1 cellular context compared by ENCODE assay signal in the genomic region with DNA sequence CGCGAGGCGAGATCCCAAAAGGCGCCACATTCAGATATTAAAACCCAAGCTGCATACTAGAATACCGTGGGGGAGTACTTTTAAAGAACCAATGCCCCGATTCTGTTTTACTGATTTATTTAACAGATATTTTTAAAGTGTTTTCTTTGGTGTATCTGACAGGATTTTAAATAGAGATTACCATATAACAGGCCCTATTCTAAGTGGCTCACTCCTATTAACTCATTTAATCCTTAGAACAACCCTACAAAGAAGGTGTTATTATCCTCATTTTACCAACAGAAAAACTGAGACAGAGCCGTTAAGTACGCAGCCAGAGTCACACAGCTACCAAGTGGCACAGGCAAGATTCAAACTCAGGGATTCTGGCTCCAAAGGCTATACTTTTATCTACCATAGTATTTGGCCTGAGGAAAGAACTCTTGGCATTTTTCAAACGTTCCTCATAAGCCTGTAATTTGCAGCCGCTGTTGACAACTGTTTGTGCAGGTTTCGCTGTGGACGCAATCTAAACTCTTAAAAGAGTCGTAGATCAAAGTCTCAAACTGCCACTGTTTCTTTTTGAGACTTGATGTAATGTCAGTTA.
TF ChIP-seq lines count a peak whose summit lies in the region.

No MANE protein-coding gene starts in this region.

TF ChIP-seq in K562, 482 proteins besides CTCF, POLR2A, EP300 and RAD21 (continued from another document and continues in another):
- TF ChIP-seq, protein P1, sequence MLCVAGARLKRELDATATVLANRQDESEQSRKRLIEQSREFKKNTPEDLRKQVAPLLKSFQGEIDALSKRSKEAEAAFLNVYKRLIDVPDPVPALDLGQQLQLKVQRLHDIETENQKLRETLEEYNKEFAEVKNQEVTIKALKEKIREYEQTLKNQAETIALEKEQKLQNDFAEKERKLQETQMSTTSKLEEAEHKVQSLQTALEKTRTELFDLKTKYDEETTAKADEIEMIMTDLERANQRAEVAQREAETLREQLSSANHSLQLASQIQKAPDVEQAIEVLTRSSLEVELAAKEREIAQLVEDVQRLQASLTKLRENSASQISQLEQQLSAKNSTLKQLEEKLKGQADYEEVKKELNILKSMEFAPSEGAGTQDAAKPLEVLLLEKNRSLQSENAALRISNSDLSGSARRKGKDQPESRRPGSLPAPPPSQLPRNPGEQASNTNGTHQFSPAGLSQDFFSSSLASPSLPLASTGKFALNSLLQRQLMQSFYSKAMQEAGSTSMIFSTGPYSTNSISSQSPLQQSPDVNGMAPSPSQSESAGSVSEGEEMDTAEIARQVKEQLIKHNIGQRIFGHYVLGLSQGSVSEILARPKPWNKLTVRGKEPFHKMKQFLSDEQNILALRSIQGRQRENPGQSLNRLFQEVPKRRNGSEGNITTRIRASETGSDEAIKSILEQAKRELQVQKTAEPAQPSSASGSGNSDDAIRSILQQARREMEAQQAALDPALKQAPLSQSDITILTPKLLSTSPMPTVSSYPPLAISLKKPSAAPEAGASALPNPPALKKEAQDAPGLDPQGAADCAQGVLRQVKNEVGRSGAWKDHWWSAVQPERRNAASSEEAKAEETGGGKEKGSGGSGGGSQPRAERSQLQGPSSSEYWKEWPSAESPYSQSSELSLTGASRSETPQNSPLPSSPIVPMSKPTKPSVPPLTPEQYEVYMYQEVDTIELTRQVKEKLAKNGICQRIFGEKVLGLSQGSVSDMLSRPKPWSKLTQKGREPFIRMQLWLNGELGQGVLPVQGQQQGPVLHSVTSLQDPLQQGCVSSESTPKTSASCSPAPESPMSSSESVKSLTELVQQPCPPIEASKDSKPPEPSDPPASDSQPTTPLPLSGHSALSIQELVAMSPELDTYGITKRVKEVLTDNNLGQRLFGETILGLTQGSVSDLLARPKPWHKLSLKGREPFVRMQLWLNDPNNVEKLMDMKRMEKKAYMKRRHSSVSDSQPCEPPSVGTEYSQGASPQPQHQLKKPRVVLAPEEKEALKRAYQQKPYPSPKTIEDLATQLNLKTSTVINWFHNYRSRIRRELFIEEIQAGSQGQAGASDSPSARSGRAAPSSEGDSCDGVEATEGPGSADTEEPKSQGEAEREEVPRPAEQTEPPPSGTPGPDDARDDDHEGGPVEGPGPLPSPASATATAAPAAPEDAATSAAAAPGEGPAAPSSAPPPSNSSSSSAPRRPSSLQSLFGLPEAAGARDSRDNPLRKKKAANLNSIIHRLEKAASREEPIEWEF (CRISPR knock-in tag; IDR thresholded peaks at IDR 0.05): 0 out of 2 replicates have a peak, but pooled peaks have one; percentile 35
- TF ChIP-seq BRF1 (IDR thresholded peaks at IDR 0.05; ENCODE audit: borderline replicate concordance, extremely low read depth, insufficient read length) (no peak), ZNF586 (CRISPR knock-in tag; conservative IDR thresholded peaks at IDR 0.05) (no peak), ZNF699 (CRISPR knock-in tag; IDR thresholded peaks at IDR 0.05; ENCODE audit: insufficient replicate concordance) (no peak), SIN3A (IDR thresholded peaks at IDR 0.05; ENCODE audit: borderline replicate concordance in 2 of 2, control insufficient read depth in 1 of 2, low read depth in 2 of 2, low read length in 2 of 2) (no peak), HDAC3 (IDR thresholded peaks at IDR 0.05; ENCODE audit: borderline replicate concordance, partially characterized antibody) (peak; percentile 65), SP1 (CRISPR knock-in tag; IDR thresholded peaks at IDR 0.05) (no peak; the same call in 1 of the 2 replicates), ZBED1 (IDR thresholded peaks at IDR 0.05) (no peak), RUNX1 (IDR thresholded peaks at IDR 0.05; ENCODE audit: low read depth) (no peak), ZZZ3 (IDR thresholded peaks at IDR 0.05) (no peak), PML (IDR thresholded peaks at IDR 0.05; ENCODE audit: low read length) (no peak), RBM34 (IDR thresholded peaks at IDR 0.05; ENCODE audit: borderline replicate concordance, insufficient read depth, low read length) (no peak), NFATC3 (IDR thresholded peaks at IDR 0.05) (no peak)
- TF ChIP-seq, protein P2, sequence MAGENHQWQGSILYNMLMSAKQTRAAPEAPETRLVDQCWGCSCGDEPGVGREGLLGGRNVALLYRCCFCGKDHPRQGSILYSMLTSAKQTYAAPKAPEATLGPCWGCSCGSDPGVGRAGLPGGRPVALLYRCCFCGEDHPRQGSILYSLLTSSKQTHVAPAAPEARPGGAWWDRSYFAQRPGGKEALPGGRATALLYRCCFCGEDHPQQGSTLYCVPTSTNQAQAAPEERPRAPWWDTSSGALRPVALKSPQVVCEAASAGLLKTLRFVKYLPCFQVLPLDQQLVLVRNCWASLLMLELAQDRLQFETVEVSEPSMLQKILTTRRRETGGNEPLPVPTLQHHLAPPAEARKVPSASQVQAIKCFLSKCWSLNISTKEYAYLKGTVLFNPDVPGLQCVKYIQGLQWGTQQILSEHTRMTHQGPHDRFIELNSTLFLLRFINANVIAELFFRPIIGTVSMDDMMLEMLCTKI (IDR thresholded peaks at IDR 0.05; ENCODE audit: partially characterized antibody): no peak
- TF ChIP-seq, protein P3, sequence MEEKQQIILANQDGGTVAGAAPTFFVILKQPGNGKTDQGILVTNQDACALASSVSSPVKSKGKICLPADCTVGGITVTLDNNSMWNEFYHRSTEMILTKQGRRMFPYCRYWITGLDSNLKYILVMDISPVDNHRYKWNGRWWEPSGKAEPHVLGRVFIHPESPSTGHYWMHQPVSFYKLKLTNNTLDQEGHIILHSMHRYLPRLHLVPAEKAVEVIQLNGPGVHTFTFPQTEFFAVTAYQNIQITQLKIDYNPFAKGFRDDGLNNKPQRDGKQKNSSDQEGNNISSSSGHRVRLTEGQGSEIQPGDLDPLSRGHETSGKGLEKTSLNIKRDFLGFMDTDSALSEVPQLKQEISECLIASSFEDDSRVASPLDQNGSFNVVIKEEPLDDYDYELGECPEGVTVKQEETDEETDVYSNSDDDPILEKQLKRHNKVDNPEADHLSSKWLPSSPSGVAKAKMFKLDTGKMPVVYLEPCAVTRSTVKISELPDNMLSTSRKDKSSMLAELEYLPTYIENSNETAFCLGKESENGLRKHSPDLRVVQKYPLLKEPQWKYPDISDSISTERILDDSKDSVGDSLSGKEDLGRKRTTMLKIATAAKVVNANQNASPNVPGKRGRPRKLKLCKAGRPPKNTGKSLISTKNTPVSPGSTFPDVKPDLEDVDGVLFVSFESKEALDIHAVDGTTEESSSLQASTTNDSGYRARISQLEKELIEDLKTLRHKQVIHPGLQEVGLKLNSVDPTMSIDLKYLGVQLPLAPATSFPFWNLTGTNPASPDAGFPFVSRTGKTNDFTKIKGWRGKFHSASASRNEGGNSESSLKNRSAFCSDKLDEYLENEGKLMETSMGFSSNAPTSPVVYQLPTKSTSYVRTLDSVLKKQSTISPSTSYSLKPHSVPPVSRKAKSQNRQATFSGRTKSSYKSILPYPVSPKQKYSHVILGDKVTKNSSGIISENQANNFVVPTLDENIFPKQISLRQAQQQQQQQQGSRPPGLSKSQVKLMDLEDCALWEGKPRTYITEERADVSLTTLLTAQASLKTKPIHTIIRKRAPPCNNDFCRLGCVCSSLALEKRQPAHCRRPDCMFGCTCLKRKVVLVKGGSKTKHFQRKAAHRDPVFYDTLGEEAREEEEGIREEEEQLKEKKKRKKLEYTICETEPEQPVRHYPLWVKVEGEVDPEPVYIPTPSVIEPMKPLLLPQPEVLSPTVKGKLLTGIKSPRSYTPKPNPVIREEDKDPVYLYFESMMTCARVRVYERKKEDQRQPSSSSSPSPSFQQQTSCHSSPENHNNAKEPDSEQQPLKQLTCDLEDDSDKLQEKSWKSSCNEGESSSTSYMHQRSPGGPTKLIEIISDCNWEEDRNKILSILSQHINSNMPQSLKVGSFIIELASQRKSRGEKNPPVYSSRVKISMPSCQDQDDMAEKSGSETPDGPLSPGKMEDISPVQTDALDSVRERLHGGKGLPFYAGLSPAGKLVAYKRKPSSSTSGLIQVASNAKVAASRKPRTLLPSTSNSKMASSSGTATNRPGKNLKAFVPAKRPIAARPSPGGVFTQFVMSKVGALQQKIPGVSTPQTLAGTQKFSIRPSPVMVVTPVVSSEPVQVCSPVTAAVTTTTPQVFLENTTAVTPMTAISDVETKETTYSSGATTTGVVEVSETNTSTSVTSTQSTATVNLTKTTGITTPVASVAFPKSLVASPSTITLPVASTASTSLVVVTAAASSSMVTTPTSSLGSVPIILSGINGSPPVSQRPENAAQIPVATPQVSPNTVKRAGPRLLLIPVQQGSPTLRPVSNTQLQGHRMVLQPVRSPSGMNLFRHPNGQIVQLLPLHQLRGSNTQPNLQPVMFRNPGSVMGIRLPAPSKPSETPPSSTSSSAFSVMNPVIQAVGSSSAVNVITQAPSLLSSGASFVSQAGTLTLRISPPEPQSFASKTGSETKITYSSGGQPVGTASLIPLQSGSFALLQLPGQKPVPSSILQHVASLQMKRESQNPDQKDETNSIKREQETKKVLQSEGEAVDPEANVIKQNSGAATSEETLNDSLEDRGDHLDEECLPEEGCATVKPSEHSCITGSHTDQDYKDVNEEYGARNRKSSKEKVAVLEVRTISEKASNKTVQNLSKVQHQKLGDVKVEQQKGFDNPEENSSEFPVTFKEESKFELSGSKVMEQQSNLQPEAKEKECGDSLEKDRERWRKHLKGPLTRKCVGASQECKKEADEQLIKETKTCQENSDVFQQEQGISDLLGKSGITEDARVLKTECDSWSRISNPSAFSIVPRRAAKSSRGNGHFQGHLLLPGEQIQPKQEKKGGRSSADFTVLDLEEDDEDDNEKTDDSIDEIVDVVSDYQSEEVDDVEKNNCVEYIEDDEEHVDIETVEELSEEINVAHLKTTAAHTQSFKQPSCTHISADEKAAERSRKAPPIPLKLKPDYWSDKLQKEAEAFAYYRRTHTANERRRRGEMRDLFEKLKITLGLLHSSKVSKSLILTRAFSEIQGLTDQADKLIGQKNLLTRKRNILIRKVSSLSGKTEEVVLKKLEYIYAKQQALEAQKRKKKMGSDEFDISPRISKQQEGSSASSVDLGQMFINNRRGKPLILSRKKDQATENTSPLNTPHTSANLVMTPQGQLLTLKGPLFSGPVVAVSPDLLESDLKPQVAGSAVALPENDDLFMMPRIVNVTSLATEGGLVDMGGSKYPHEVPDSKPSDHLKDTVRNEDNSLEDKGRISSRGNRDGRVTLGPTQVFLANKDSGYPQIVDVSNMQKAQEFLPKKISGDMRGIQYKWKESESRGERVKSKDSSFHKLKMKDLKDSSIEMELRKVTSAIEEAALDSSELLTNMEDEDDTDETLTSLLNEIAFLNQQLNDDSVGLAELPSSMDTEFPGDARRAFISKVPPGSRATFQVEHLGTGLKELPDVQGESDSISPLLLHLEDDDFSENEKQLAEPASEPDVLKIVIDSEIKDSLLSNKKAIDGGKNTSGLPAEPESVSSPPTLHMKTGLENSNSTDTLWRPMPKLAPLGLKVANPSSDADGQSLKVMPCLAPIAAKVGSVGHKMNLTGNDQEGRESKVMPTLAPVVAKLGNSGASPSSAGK (IDR thresholded peaks at IDR 0.05): peak; percentile 59
- TF ChIP-seq, protein P4, sequence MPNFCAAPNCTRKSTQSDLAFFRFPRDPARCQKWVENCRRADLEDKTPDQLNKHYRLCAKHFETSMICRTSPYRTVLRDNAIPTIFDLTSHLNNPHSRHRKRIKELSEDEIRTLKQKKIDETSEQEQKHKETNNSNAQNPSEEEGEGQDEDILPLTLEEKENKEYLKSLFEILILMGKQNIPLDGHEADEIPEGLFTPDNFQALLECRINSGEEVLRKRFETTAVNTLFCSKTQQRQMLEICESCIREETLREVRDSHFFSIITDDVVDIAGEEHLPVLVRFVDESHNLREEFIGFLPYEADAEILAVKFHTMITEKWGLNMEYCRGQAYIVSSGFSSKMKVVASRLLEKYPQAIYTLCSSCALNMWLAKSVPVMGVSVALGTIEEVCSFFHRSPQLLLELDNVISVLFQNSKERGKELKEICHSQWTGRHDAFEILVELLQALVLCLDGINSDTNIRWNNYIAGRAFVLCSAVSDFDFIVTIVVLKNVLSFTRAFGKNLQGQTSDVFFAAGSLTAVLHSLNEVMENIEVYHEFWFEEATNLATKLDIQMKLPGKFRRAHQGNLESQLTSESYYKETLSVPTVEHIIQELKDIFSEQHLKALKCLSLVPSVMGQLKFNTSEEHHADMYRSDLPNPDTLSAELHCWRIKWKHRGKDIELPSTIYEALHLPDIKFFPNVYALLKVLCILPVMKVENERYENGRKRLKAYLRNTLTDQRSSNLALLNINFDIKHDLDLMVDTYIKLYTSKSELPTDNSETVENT (CRISPR knock-in tag; IDR thresholded peaks at IDR 0.05): no peak
- TF ChIP-seq, protein P5, sequence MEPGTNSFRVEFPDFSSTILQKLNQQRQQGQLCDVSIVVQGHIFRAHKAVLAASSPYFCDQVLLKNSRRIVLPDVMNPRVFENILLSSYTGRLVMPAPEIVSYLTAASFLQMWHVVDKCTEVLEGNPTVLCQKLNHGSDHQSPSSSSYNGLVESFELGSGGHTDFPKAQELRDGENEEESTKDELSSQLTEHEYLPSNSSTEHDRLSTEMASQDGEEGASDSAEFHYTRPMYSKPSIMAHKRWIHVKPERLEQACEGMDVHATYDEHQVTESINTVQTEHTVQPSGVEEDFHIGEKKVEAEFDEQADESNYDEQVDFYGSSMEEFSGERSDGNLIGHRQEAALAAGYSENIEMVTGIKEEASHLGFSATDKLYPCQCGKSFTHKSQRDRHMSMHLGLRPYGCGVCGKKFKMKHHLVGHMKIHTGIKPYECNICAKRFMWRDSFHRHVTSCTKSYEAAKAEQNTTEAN (CRISPR knock-in tag; IDR thresholded peaks at IDR 0.05): no peak
- TF ChIP-seq, protein P6, sequence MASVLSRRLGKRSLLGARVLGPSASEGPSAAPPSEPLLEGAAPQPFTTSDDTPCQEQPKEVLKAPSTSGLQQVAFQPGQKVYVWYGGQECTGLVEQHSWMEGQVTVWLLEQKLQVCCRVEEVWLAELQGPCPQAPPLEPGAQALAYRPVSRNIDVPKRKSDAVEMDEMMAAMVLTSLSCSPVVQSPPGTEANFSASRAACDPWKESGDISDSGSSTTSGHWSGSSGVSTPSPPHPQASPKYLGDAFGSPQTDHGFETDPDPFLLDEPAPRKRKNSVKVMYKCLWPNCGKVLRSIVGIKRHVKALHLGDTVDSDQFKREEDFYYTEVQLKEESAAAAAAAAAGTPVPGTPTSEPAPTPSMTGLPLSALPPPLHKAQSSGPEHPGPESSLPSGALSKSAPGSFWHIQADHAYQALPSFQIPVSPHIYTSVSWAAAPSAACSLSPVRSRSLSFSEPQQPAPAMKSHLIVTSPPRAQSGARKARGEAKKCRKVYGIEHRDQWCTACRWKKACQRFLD (CRISPR knock-in tag; IDR thresholded peaks at IDR 0.05): peak; percentile 34; the same call in 1 of the 2 replicates
- TF ChIP-seq, protein P7, sequence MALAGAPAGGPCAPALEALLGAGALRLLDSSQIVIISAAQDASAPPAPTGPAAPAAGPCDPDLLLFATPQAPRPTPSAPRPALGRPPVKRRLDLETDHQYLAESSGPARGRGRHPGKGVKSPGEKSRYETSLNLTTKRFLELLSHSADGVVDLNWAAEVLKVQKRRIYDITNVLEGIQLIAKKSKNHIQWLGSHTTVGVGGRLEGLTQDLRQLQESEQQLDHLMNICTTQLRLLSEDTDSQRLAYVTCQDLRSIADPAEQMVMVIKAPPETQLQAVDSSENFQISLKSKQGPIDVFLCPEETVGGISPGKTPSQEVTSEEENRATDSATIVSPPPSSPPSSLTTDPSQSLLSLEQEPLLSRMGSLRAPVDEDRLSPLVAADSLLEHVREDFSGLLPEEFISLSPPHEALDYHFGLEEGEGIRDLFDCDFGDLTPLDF (CRISPR knock-in tag; IDR thresholded peaks at IDR 0.05): no peak
